Comparison of ENCODE assay signal across 1 cellular context in genomic region chr5:177516601-177517568, GRCh38.
A peak's percentile ranks its signal among the peaks of the same experiment; 100 is the strongest.
TF ChIP-seq lines count a peak whose summit lies in the region.

Gene DDX41, minus strand, starts transcription at chr5:177516961. Its CDS starts 16 bp downstream, at chr5:177516945.

TF ChIP-seq in HepG2, 621 proteins besides CTCF, POLR2A, EP300 and RAD21 (continued from another document and continues in another):
- TF ChIP-seq PAXIP1 (CRISPR knock-in tag; conservative IDR thresholded peaks at IDR 0.05) (peak; percentile 70), SRSF1 (optimal IDR thresholded peaks at IDR 0.05; ENCODE audit: low read depth, low read length) (peak; percentile 40), ZNF749 (CRISPR knock-in tag; IDR thresholded peaks at IDR 0.05; ENCODE audit: borderline replicate concordance) (0 out of 2 replicates have a peak, but pooled peaks have one; percentile 8), TBX2 (CRISPR knock-in tag; IDR thresholded peaks at IDR 0.05; ENCODE audit: borderline replicate concordance) (peak; percentile 92), LCORL (IDR thresholded peaks at IDR 0.05) (no peak), LCORL (CRISPR knock-in tag; IDR thresholded peaks at IDR 0.05) (peak; percentile 70; the same call in 1 of the 2 replicates), TFDP2 (CRISPR knock-in tag; IDR thresholded peaks at IDR 0.05) (peak; percentile 92), ZNF382 (CRISPR knock-in tag; IDR thresholded peaks at IDR 0.05; ENCODE audit: borderline replicate concordance) (no peak), ZNF281 (CRISPR knock-in tag; IDR thresholded peaks at IDR 0.05; ENCODE audit: borderline replicate concordance) (peak; percentile 28), ATF6 (CRISPR knock-in tag; conservative IDR thresholded peaks at IDR 0.05) (no peak), ZZZ3 (CRISPR knock-in tag; IDR thresholded peaks at IDR 0.05; ENCODE audit: borderline replicate concordance) (peak; percentile 69; the same call in 1 of the 2 replicates), ZNF891 (CRISPR knock-in tag; IDR thresholded peaks at IDR 0.05) (0 out of 2 replicates have a peak, but pooled peaks have one; percentile 34), TEF (CRISPR knock-in tag; IDR thresholded peaks at IDR 0.05) (no peak), HOXD1 (CRISPR knock-in tag; IDR thresholded peaks at IDR 0.05) (no peak; the same call in 1 of the 2 replicates), NFATC3 (CRISPR knock-in tag; IDR thresholded peaks at IDR 0.05) (peak; percentile 38; the same call in 1 of the 2 replicates), MTF1 (CRISPR knock-in tag; IDR thresholded peaks at IDR 0.05) (no peak), ZNF704 (CRISPR knock-in tag; IDR thresholded peaks at IDR 0.05; ENCODE audit: borderline replicate concordance) (0 out of 2 replicates have a peak, but pooled peaks have one; percentile 64), ARID2 (CRISPR knock-in tag; IDR thresholded peaks at IDR 0.05; ENCODE audit: borderline replicate concordance) (0 out of 2 replicates have a peak, but pooled peaks have one; percentile 39), SCMH1 (CRISPR knock-in tag; IDR thresholded peaks at IDR 0.05; ENCODE audit: borderline replicate concordance) (no peak), ATRX (CRISPR knock-in tag; IDR thresholded peaks at IDR 0.05; ENCODE audit: borderline replicate concordance) (no peak), ZNF142 (CRISPR knock-in tag; IDR thresholded peaks at IDR 0.05) (peak; percentile 75), ZNF431 (CRISPR knock-in tag; IDR thresholded peaks at IDR 0.05; ENCODE audit: borderline replicate concordance, low read depth) (0 out of 2 replicates have a peak, but pooled peaks have one; percentile 56), ZHX1 (CRISPR knock-in tag; IDR thresholded peaks at IDR 0.05; ENCODE audit: low read depth) (peak; percentile 90), ETV6 (CRISPR knock-in tag; conservative IDR thresholded peaks at IDR 0.05) (0 out of 2 replicates have a peak, but pooled peaks have one; percentile 55), ZFYVE20 (CRISPR knock-in tag; IDR thresholded peaks at IDR 0.05; ENCODE audit: borderline replicate concordance, low read depth) (no peak), RBM39 (IDR thresholded peaks at IDR 0.05; ENCODE audit: low read depth, low read length, poor library complexity, severe bottlenecking) (peak; percentile 36), SNRNP70 (IDR thresholded peaks at IDR 0.05; ENCODE audit: low read depth, low read length) (no peak), ZBTB1 (CRISPR knock-in tag; IDR thresholded peaks at IDR 0.05; ENCODE audit: borderline replicate concordance) (no peak)
